8 cellular contexts compared by ENCODE assay signal in the genomic region with DNA sequence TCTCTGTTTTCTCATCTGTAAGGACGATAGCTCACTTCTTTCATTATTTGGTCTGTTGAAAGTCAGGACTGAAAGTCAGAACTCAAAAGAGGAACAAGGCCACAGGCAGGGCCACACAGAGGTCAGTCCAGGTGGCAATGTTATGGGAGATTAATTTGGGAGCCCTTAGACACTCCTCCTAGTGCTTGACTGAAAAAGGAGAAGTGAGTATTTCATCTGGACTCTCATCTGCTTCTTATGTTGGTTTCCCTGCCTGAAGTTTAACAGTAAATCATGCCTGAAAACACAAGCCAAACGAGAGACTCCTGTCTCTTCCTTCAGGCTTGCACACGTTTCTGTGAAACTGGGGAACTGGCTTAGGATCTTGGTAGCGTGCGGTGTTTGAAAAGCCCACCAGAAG.
DNase-seq lines count a peak whose midpoint lies in the region; ATAC-seq and TF ChIP-seq lines count a peak whose summit lies in the region.

No MANE protein-coding gene starts in this region.

- POLR2A ChIA-PET in HEK293T (lab: Yijun Ruan, JAX): no interaction called here

- H3K36me3 Mint-ChIP-seq in T-helper 17 cell (ENCODE audit: low read depth): peaks cover 2% of the 10 kb centered on the region

- peak; percentile 78 for ATAC-seq in GM18502 (IDR thresholded peaks at IDR 0.05; ENCODE audit: poor library complexity, unreplicated experiment)
- peak; percentile 81 for ATAC-seq in GM21447 (IDR thresholded peaks at IDR 0.05; ENCODE audit: unreplicated experiment)
- peak; percentile 80 for ATAC-seq in HG03196 (IDR thresholded peaks at IDR 0.05; ENCODE audit: unreplicated experiment)
- peak; percentile 67 for ATAC-seq in T-helper 17 cell

- DNase-seq in T-helper 17 cell (no peak), AG20443 (ENCODE audit: low spot score) (no peak), HEK293T (ENCODE audit: extremely low spot score) (no peak), glomerular visceral epithelial cell (ENCODE audit: extremely low spot score) (no peak)
- DNase-seq in stimulated activated CD8-positive, alpha-beta memory T cell treated with anti-CD3 and anti-CD28 coated beads, Interleukin-4, amount 100 ng/mL, for 48 hours: no peak

- no peak overlapping the region for H3K27ac Mint-ChIP-seq in T-helper 17 cell

- no peaks in the 10 kb centered on the region for H3K27me3 Mint-ChIP-seq in T-helper 17 cell

- H3K4me1 Mint-ChIP-seq in T-helper 17 cell: no peaks in the 10 kb centered on the region

- H3K9me3 ChIP-seq in T-helper 17 cell (ENCODE audit: control insufficient read depth, low read length, poor library complexity, severe bottlenecking): no peaks in the 10 kb centered on the region

- H3K4me3 Mint-ChIP-seq in T-helper 17 cell: no peak overlapping the region

- CTCF ChIA-PET in HEK293T (lab: Yijun Ruan, JAX): no interaction called here

TF ChIP-seq in HEK293T, 16 proteins besides CTCF, POLR2A, EP300 and RAD21:
- TF ChIP-seq BHLHE40 (IDR thresholded peaks at IDR 0.05; ENCODE audit: borderline replicate concordance) (no peak), FOXK2 (IDR thresholded peaks at IDR 0.05) (no peak), ZNF384 (IDR thresholded peaks at IDR 0.05) (no peak), ELF4 (IDR thresholded peaks at IDR 0.05) (no peak)
